In the genomic region with DNA sequence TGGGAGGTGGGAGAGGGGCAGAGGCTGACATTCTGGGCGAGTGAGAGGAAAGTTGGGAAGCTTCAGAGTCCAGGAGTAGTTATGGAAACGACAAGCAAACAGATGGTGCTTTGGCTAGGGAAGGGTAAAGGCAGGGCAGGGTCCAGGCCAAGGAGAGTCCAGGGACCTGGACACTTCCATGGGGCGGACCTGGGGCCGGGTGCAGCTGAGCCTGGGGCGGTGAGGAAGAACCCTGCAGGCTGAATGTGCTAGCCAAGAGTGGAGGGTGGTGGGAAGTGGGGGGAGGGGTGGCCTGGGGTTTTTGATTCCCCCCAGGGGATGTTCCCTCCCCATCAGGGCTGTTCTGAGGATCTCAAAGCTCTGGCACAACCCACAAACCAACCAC, we compare ENCODE assay signal across 7 cellular contexts. TPM values are rescaled to one million over a fixed set of nuclear protein-coding genes. Genes with fewer than 3 reads are reported as not detected.
DNase-seq lines count a peak whose midpoint lies in the region; ATAC-seq and TF ChIP-seq lines count a peak whose summit lies in the region.

No MANE protein-coding gene starts in this region.

- peaks cover 12% of the 10 kb centered on the region; the same call in 1 of the 2 replicates for H3K4me1 ChIP-seq in iPS-20b (ENCODE audit: insufficient read depth, low read length)

- no peak overlapping the region for H3K27ac ChIP-seq in iPS-20b (ENCODE audit: low read length)

- peak overlapping the region; percentile 94 for H3K4me3 Mint-ChIP-seq in stimulated activated naive CD8-positive, alpha-beta T cell treated with anti-CD3 and anti-CD28 coated beads, Interleukin-15, Interleukin-2, amounts not matched to agents 100 ng/mL and 50 ng/mL, for 24 hours

- H3K36me3 ChIP-seq in iPS-20b (ENCODE audit: insufficient read depth, low read depth, low read length) = peaks cover 20% of the 10 kb centered on the region

- no peaks in the 10 kb centered on the region for H3K9me3 ChIP-seq in iPS-20b (ENCODE audit: insufficient read depth, low read depth, low read length)

- no peak for TF ChIP-seq CTCF in HFF-Myc (IDR thresholded peaks at IDR 0.05; ENCODE audit: low read depth, low read length, missing control alignments)

- peaks cover 34 to 35% of the 10 kb centered on the region in 2 donors for H3K36me3 Mint-ChIP-seq in activated naive CD4-positive, alpha-beta T cell treated with anti-CD3 and anti-CD28 coated beads, Interleukin-2, amount 50 U/mL, for 72 hours
- peaks cover 28% of the 10 kb centered on the region for H3K36me3 Mint-ChIP-seq in stimulated activated naive CD8-positive, alpha-beta T cell treated with anti-CD3 and anti-CD28 coated beads, Interleukin-15, Interleukin-2, amounts not matched to agents 100 ng/mL and 50 ng/mL, for 24 hours (ENCODE audit: low read depth)

- no peak for ATAC-seq in activated naive CD4-positive, alpha-beta T cell treated with anti-CD3 and anti-CD28 coated beads, Interleukin-2, amount 50 U/mL, for 72 hours

- H3K4me3 ChIP-seq in HFF-Myc (replicated peaks; ENCODE audit: low read depth, low read length) (peak overlapping the region; percentile 87), iPS-20b (ENCODE audit: low read length) (peak overlapping the region; percentile 56)

- H3K9me3 Mint-ChIP-seq in activated naive CD4-positive, alpha-beta T cell treated with anti-CD3 and anti-CD28 coated beads, Interleukin-2, amount 50 U/mL, for 72 hours = no peaks in the 10 kb centered on the region
- H3K9me3 Mint-ChIP-seq in stimulated activated naive CD8-positive, alpha-beta T cell treated with anti-CD3 and anti-CD28 coated beads, Interleukin-15, Interleukin-2, amounts not matched to agents 100 ng/mL and 50 ng/mL, for 24 hours = no peaks in the 10 kb centered on the region

- H3K9ac ChIP-seq in iPS-20b (ENCODE audit: low read depth, low read length) = no peak overlapping the region

- H3K27ac Mint-ChIP-seq in activated naive CD4-positive, alpha-beta T cell treated with anti-CD3 and anti-CD28 coated beads, Interleukin-2, amount 50 U/mL, for 72 hours = peak overlapping the region; percentile 44 to 85
- H3K27ac Mint-ChIP-seq in stimulated activated naive CD8-positive, alpha-beta T cell treated with anti-CD3 and anti-CD28 coated beads, Interleukin-15, Interleukin-2, amounts not matched to agents 100 ng/mL and 50 ng/mL, for 24 hours = peak overlapping the region; percentile 96

- H3K27me3 Mint-ChIP-seq in stimulated activated naive CD8-positive, alpha-beta T cell treated with anti-CD3 and anti-CD28 coated beads, Interleukin-15, Interleukin-2, amounts not matched to agents 100 ng/mL and 50 ng/mL, for 24 hours = no peaks in the 10 kb centered on the region

- H3K27me3 ChIP-seq in iPS-20b (ENCODE audit: insufficient read depth, low read length) = peaks cover 17% of the 10 kb centered on the region

- DNase-seq in HFF-Myc (ENCODE audit: extremely low read depth, low read depth) (no peak), activated gamma-delta T cell (lab: John Stamatoyannopoulos, UW) (no peak), mesenteric fat pad (ENCODE audit: low spot score) (no peak), HuH-7.5 (ENCODE audit: low spot score) (no peak)
- no peak for DNase-seq in activated naive CD4-positive, alpha-beta T cell treated with anti-CD3 and anti-CD28 coated beads, Interleukin-2, amount 50 U/mL, for 72 hours (ENCODE audit: low spot score in 2 of 2)

- H3K4me1 Mint-ChIP-seq in stimulated activated naive CD8-positive, alpha-beta T cell treated with anti-CD3 and anti-CD28 coated beads, Interleukin-15, Interleukin-2, amounts not matched to agents 100 ng/mL and 50 ng/mL, for 24 hours (ENCODE audit: low read depth) = peaks cover 64% of the 10 kb centered on the region

RNA-seq across cellular contexts. Expression of a gene that starts 2.6 kb away (rescaled TPM):
- 100 to 1,000 TPM in 1 of 2 donors, 10 to 100 TPM in 1; 74.4 to 112 TPM for total RNA-seq in activated naive CD4-positive, alpha-beta T cell treated with anti-CD3 and anti-CD28 coated beads, Interleukin-2, amount 50 U/mL, for 72 hours
- total RNA-seq in mesenteric fat pad = 56.5 TPM

RNA-seq across cellular contexts. Expression of a gene that starts 17.9 kb away (rescaled TPM):
- total RNA-seq in activated naive CD4-positive, alpha-beta T cell treated with anti-CD3 and anti-CD28 coated beads, Interleukin-2, amount 50 U/mL, for 72 hours = 1 to 10 TPM; 1.3 to 4.4 TPM
- total RNA-seq in mesenteric fat pad = 1.4 TPM

RNA-seq across cellular contexts. Expression of a gene that starts 18.0 kb away (rescaled TPM):
- total RNA-seq in activated naive CD4-positive, alpha-beta T cell treated with anti-CD3 and anti-CD28 coated beads, Interleukin-2, amount 50 U/mL, for 72 hours = under 1 TPM; 0.31 to 0.41 TPM
- 0.32 TPM for total RNA-seq in mesenteric fat pad

RNA-seq across cellular contexts. Expression of a gene that starts 52.7 kb away (rescaled TPM):
- total RNA-seq in activated naive CD4-positive, alpha-beta T cell treated with anti-CD3 and anti-CD28 coated beads, Interleukin-2, amount 50 U/mL, for 72 hours = 10 to 100 TPM; 14.3 to 18.7 TPM
- total RNA-seq in mesenteric fat pad = 41.9 TPM

RNA-seq across cellular contexts. Expression of a gene that starts 53.6 kb away (rescaled TPM):
- total RNA-seq in activated naive CD4-positive, alpha-beta T cell treated with anti-CD3 and anti-CD28 coated beads, Interleukin-2, amount 50 U/mL, for 72 hours = 1 to 10 TPM in 1 of 2 donors, under 1 TPM in 1; 0.48 to 3.0 TPM
- 309 TPM for total RNA-seq in mesenteric fat pad
